9 cellular contexts compared by ENCODE assay signal in the genomic region with DNA sequence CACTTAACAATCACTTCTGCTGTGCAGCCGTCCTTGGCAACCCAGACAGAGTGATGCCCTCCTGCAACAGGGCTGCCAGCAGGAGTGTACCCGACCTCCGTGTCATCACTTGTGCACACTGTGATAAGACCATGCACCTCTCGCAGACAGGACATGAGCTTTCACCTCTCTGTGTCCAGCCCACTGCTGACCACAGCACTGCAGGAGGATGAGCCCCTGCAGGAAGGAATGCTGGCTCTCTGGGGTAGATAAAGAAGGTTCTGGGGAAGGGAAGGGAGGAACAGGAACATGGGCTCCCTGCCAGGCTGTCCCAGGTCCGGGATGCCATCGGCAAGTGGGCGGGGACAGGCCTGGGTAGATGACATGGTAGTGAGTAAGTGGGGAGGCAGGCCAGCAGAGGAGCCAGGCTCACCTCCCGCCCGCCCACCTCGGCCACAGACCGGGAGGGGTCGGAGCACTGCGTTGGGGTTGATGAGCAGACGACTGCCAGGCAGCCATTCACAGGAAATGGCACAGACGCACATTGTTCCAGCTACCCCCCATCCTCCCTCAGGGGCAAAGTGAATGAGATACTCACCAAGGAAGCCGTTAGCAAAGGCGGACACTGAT. TPM values are rescaled to one million over a fixed set of nuclear protein-coding genes. Genes with fewer than 3 reads are reported as not detected.
DNase-seq lines count a peak whose midpoint lies in the region; ATAC-seq and TF ChIP-seq lines count a peak whose summit lies in the region.
"Had no signal": no experiment of that assay in that cellular context is flagged by ENCODE, and none has a peak within 500 bp of the region (broad histone marks: within the 10 kb centered on the region; RNA-seq: fewer than 3 reads in every experiment).

No MANE protein-coding gene starts in this region.

- no peak overlapping the region for H3K4me3 ChIP-seq in left ventricle myocardium inferior
- H3K4me3 ChIP-seq in tibial artery, result no peak overlapping the region
- H3K4me3 ChIP-seq: body of pancreas had no signal

- intact Hi-C loops in Right ventricle myocardium superior (cut with DNase I), result no loop called here
- intact Hi-C loops in left ventricle myocardium inferior (cut with micrococcal nuclease), result no loop called here
- intact Hi-C loops in tibial artery (cut with DNase I; ENCODE audit: low total_unique reads), result no loop called here

- H3K27me3 ChIP-seq in left ventricle myocardium inferior (ENCODE audit: low read depth) (peaks cover 39% of the 10 kb centered on the region), tibial artery (no peaks in the 10 kb centered on the region)
- H3K27me3 ChIP-seq: body of pancreas had no signal

- no peaks in the 10 kb centered on the region for H3K9me3 ChIP-seq in left ventricle myocardium inferior (replicated peaks)
- H3K9me3 ChIP-seq in tibial artery, result no peaks in the 10 kb centered on the region
- H3K9me3 ChIP-seq: body of pancreas had no signal

- peaks cover 33% of the 10 kb centered on the region for H3K4me1 ChIP-seq in left ventricle myocardium inferior
- peaks cover 0 to 43% (median 29%) of the 10 kb centered on the region in 4 donors for H3K4me1 ChIP-seq in tibial artery

- peak; percentile 44 for ATAC-seq in Right ventricle myocardium superior (ENCODE audit: poor library complexity)
- ATAC-seq: body of pancreas had no signal

- DNase-seq in Right ventricle myocardium superior (peak; percentile 63), left ventricle myocardium inferior (no peak), kidney glomerular epithelial cell (lab: John Stamatoyannopoulos, UW) (peak; percentile 100), NCI-H524 treated with DMSO at 0.1 percent for 48 hours (lab: John Stamatoyannopoulos, UW) (no peak), tibial artery (no peak), NCI-H146 (lab: John Stamatoyannopoulos, UW) (no peak)
- peak; percentile 93 for DNase-seq in activated effector memory CD4-positive, alpha-beta T cell treated with anti-CD3 and anti-CD28 coated beads, Interleukin-2, amount 50 U/mL, for 16 hours
- peak; percentile 87 to 97 for DNase-seq in stimulated activated CD8-positive, alpha-beta memory T cell treated with anti-CD3 and anti-CD28 coated beads, Interleukin-7, amount 100 ng/mL, for 48 hours (ENCODE audit: extremely low read depth in 1 of 2, low read depth in 1 of 2)

- no peak for TF ChIP-seq CTCF in left ventricle myocardium inferior (IDR thresholded peaks at IDR 0.05; ENCODE audit: borderline replicate concordance)
- no peak for TF ChIP-seq CTCF in tibial artery (IDR thresholded peaks at IDR 0.05)

- H3K36me3 ChIP-seq in left ventricle myocardium inferior (no peaks in the 10 kb centered on the region), tibial artery (no peaks in the 10 kb centered on the region)

- H3K27ac ChIP-seq in left ventricle myocardium inferior (replicated peaks) (no peak overlapping the region), tibial artery (no peak overlapping the region)
- H3K27ac ChIP-seq: body of pancreas had no signal

RNA-seq across cellular contexts. Expression of gene COL6A3, which starts 18.6 kb away (rescaled TPM):
- 64.9 TPM for total RNA-seq in Right ventricle myocardium superior
- 57.1 TPM for total RNA-seq in left ventricle myocardium inferior

RNA-seq across cellular contexts. Expression of gene MLPH, which starts 54.5 kb away (rescaled TPM):
- 80.9 TPM for total RNA-seq in Right ventricle myocardium superior
- 73.5 TPM for total RNA-seq in left ventricle myocardium inferior

Comparison
In these comparisons a context has a peak if more than half of its experiments do, and no peak if none do; other contexts are left out.
1. DNase-seq: peak in Right ventricle myocardium superior (single experiment), activated effector memory CD4-positive, alpha-beta T cell treated with anti-CD3 and anti-CD28 coated beads, Interleukin-2, amount 50 U/mL, for 16 hours (single experiment), kidney glomerular epithelial cell (single experiment) and stimulated activated CD8-positive, alpha-beta memory T cell treated with anti-CD3 and anti-CD28 coated beads, Interleukin-7, amount 100 ng/mL, for 48 hours (2 of 2); none in left ventricle myocardium inferior (single experiment), NCI-H524 treated with DMSO at 0.1 percent for 48 hours (single experiment), tibial artery (0 of 2) and NCI-H146 (single experiment).